ENCODE assay signal across 8 cellular contexts in genomic region chr19:10408511-10409291, GRCh38. TPM values are rescaled to one million over a fixed set of nuclear protein-coding genes. Genes with fewer than 3 reads are reported as not detected.
DNase-seq lines count a peak whose midpoint lies in the region; ATAC-seq lines count a peak whose summit lies in the region.

No MANE protein-coding gene starts in this region.

- intact Hi-C loops in head of caudate nucleus (cut with DNase I), result loop anchor here (10.0 kb wide), 1 partner anchor 156 kb away; the partner anchor contains the start of genes CDKN2D and KRI1

- peak overlapping the region; percentile 95 for H3K27ac Mint-ChIP-seq in activated CD4-positive, alpha-beta memory T cell treated with anti-CD3 and anti-CD28 coated beads, Interleukin-2, amount 10 ng/mL, durations not matched to agents 7 days and 5 days

- H3K4me1 Mint-ChIP-seq in activated CD4-positive, alpha-beta memory T cell treated with anti-CD3 and anti-CD28 coated beads, Interleukin-2, amount 10 ng/mL, durations not matched to agents 7 days and 5 days, result peaks cover 81% of the 10 kb centered on the region

- no peaks in the 10 kb centered on the region for H3K9me3 Mint-ChIP-seq in activated CD4-positive, alpha-beta memory T cell treated with anti-CD3 and anti-CD28 coated beads, Interleukin-2, amount 10 ng/mL, durations not matched to agents 7 days and 5 days

- H3K27me3 Mint-ChIP-seq in activated CD4-positive, alpha-beta memory T cell treated with anti-CD3 and anti-CD28 coated beads, Interleukin-2, amount 10 ng/mL, durations not matched to agents 7 days and 5 days, result no peaks in the 10 kb centered on the region

- DNase-seq in NK-92 treated with Interleukin-12 subunit alpha and Interleukin-12 subunit beta, amount 100 ng/mL, for 24 hours (lab: John Stamatoyannopoulos, UW), result peak; percentile 61
- DNase-seq in NK-92 (lab: John Stamatoyannopoulos, UW; ENCODE audit: unreplicated experiment) (no peak), head of caudate nucleus (peak in 31 of 42 donors; percentile 18 to 81 (median 57)), NCI-H1417 treated with DMSO at 0.1 percent for 48 hours (lab: John Stamatoyannopoulos, UW) (no peak)
- DNase-seq in activated CD4-positive, alpha-beta memory T cell treated with anti-CD3 and anti-CD28 coated beads, Interleukin-2, amount 10 ng/mL, durations not matched to agents 7 days and 5 days, result peak; percentile 87
- DNase-seq in stimulated activated naive CD8-positive, alpha-beta T cell treated with anti-CD3 and anti-CD28 coated beads, Interleukin-15, Interleukin-2, amounts not matched to agents 100 U/mL and 50 U/mL, for 24 hours, result peak; percentile 80

- ATAC-seq in stimulated activated naive CD8-positive, alpha-beta T cell treated with anti-CD3 and anti-CD28 coated beads, Interleukin-15, Interleukin-2, amounts not matched to agents 100 U/mL and 50 U/mL, for 24 hours, result peak; percentile 73
- ATAC-seq in GM18907 (IDR thresholded peaks at IDR 0.05; ENCODE audit: unreplicated experiment), result no peak
- no peak for ATAC-seq in HG03280 (IDR thresholded peaks at IDR 0.05; ENCODE audit: unreplicated experiment)

- peaks cover 30% of the 10 kb centered on the region for H3K36me3 Mint-ChIP-seq in activated CD4-positive, alpha-beta memory T cell treated with anti-CD3 and anti-CD28 coated beads, Interleukin-2, amount 10 ng/mL, durations not matched to agents 7 days and 5 days (ENCODE audit: low read depth)

- CTCF ChIA-PET in activated CD4-positive, alpha-beta memory T cell treated with anti-CD3 and anti-CD28 coated beads, Interleukin-2, amount 10 ng/mL, durations not matched to agents 7 days and 5 days (lab: Charles Lee), result interaction anchor here (0.8 to 22.2 kb wide), 4 partner anchors 13 to 139 kb away, joined by 3 to 707 read pairs (median 3); partner anchors contain the start of gene PDE4A

- POLR2A ChIA-PET in activated CD4-positive, alpha-beta memory T cell treated with anti-CD3 and anti-CD28 coated beads, Interleukin-2, amount 10 ng/mL, durations not matched to agents 7 days and 5 days (lab: Charles Lee), result interaction anchor here (1.0 to 24.6 kb wide), 6 partner anchors 16 to 149 kb away, joined by 3 to 780 read pairs (median 4); partner anchors contain the start of genes KEAP1, PDE4A, RAVER1 and TYK2

- peak overlapping the region; percentile 75 for H3K4me3 Mint-ChIP-seq in activated CD4-positive, alpha-beta memory T cell treated with anti-CD3 and anti-CD28 coated beads, Interleukin-2, amount 10 ng/mL, durations not matched to agents 7 days and 5 days

RNA-seq across cellular contexts. Expression of gene CDC37, which starts 5.4 kb away (rescaled TPM):
- total RNA-seq in activated CD4-positive, alpha-beta memory T cell treated with anti-CD3 and anti-CD28 coated beads, Interleukin-2, amount 10 ng/mL, durations not matched to agents 7 days and 5 days, result 100 to 1,000 TPM; 239 to 244 TPM

RNA-seq across cellular contexts. Expression of gene PDE4A, which starts 11.6 kb away (rescaled TPM):
- 10 to 100 TPM; 56.2 to 58.1 TPM for total RNA-seq in activated CD4-positive, alpha-beta memory T cell treated with anti-CD3 and anti-CD28 coated beads, Interleukin-2, amount 10 ng/mL, durations not matched to agents 7 days and 5 days

RNA-seq across cellular contexts. Expression of gene TYK2, which starts 28.3 kb away (rescaled TPM):
- 100 to 1,000 TPM; 226 to 243 TPM for total RNA-seq in activated CD4-positive, alpha-beta memory T cell treated with anti-CD3 and anti-CD28 coated beads, Interleukin-2, amount 10 ng/mL, durations not matched to agents 7 days and 5 days

Comparison
In these comparisons a context has a peak if more than half of its experiments do, and no peak if none do; other contexts are left out.
1. DNase-seq: peak in NK-92 treated with Interleukin-12 subunit alpha and Interleukin-12 subunit beta, amount 100 ng/mL, for 24 hours (single experiment), activated CD4-positive, alpha-beta memory T cell treated with anti-CD3 and anti-CD28 coated beads, Interleukin-2, amount 10 ng/mL, durations not matched to agents 7 days and 5 days (single experiment), head of caudate nucleus (31 of 42) and stimulated activated naive CD8-positive, alpha-beta T cell treated with anti-CD3 and anti-CD28 coated beads, Interleukin-15, Interleukin-2, amounts not matched to agents 100 U/mL and 50 U/mL, for 24 hours (single experiment); none in NK-92 (single experiment) and NCI-H1417 treated with DMSO at 0.1 percent for 48 hours (single experiment).